In genomic region chr14:103164786-103165185, GRCh38 we compare ENCODE assay signal across 27 cellular contexts. TPM values are rescaled to one million over a fixed set of nuclear protein-coding genes. Genes with fewer than 3 reads are reported as not detected.
"Had no signal": no experiment of that assay in that cellular context is flagged by ENCODE, and none has a peak within 500 bp of the region (broad histone marks: within the 10 kb centered on the region; RNA-seq: fewer than 3 reads in every experiment).

No MANE protein-coding gene starts in this region.

- DNase-seq: colonic mucosa; dermis blood vessel endothelial cell; effector memory CD4-positive, alpha-beta T cell; glutamatergic neuron; heart right ventricle; hippocampal formation; mesenchymal stem cell; midbrain; naive thymus-derived CD4-positive, alpha-beta T cell; nephron progenitor cell; spleen; stimulated activated CD4-positive, alpha-beta T cell treated with anti-CD3 and anti-CD28 coated beads, Interleukin-4, amount 100 ng/mL, for 4 hours; stimulated activated naive CD8-positive, alpha-beta T cell treated with anti-CD3 and anti-CD28 coated beads, Interleukin-15, Interleukin-2, amounts not matched to agents 100 U/mL and 50 U/mL, for 24 hours; substantia nigra; testis; tibial artery had no signal

- H3K4me1 ChIP-seq: colonic mucosa, foreskin keratinocyte, gastroesophageal sphincter, prostate gland, right atrium auricular region, testis had no signal

- H3K4me3 Mint-ChIP-seq: central memory CD8-positive, alpha-beta T cell; naive thymus-derived CD4-positive, alpha-beta T cell; nephron progenitor cell; stimulated activated memory B cell treated with anti-CD40 and anti-IgM and Interleukin-4, amounts not matched to agents 10 μg/mL and 1 μg/mL and 100 μg/mL, for 72 hours; type B pancreatic cell had no signal

- H3K4me1 Mint-ChIP-seq: stimulated activated memory B cell treated with anti-CD40 and anti-IgM and Interleukin-4, amounts not matched to agents 10 μg/mL and 1 μg/mL and 100 μg/mL, for 72 hours had no signal

- H3K36me3 ChIP-seq: colonic mucosa, esophagus muscularis mucosa, gastroesophageal sphincter, heart right ventricle, prostate gland, right atrium auricular region, spleen, tibial artery had no signal

- H3K36me3 Mint-ChIP-seq: naive thymus-derived CD4-positive, alpha-beta T cell; type B pancreatic cell had no signal

- H3K27ac Mint-ChIP-seq: nephron progenitor cell; stimulated activated memory B cell treated with anti-CD40 and anti-IgM and Interleukin-4, amounts not matched to agents 10 μg/mL and 1 μg/mL and 100 μg/mL, for 72 hours; type B pancreatic cell had no signal

- H3K4me3 ChIP-seq: colonic mucosa, esophagus muscularis mucosa, gastroesophageal sphincter, heart right ventricle, lung, prostate gland, right atrium auricular region, spleen, testis, tibial artery had no signal

- H3K27ac ChIP-seq: colonic mucosa, esophagus muscularis mucosa, foreskin keratinocyte, gastroesophageal sphincter, heart right ventricle, prostate gland, right atrium auricular region, spleen, testis, tibial artery had no signal

- ATAC-seq: foreskin keratinocyte; gastroesophageal sphincter; left lobe of liver; naive thymus-derived CD4-positive, alpha-beta T cell; sciatic nerve; stimulated activated memory B cell treated with anti-CD40 and anti-IgM and Interleukin-4, amounts not matched to agents 10 μg/mL and 1 μg/mL and 100 μg/mL, for 72 hours; stimulated activated naive CD8-positive, alpha-beta T cell treated with anti-CD3 and anti-CD28 coated beads, Interleukin-15, Interleukin-2, amounts not matched to agents 100 U/mL and 50 U/mL, for 24 hours had no signal

- H3K9me3 Mint-ChIP-seq: central memory CD8-positive, alpha-beta T cell; stimulated activated memory B cell treated with anti-CD40 and anti-IgM and Interleukin-4, amounts not matched to agents 10 μg/mL and 1 μg/mL and 100 μg/mL, for 72 hours had no signal

- H3K9me3 ChIP-seq: colonic mucosa, prostate gland, testis had no signal

- H3K27me3 ChIP-seq: colonic mucosa, esophagus muscularis mucosa, right atrium auricular region, testis had no signal

RNA-seq across cellular contexts. Expression of gene TNFAIP2, which starts 41.5 kb away (rescaled TPM):
- polyA plus RNA-seq: naive thymus-derived CD4-positive, alpha-beta T cell had no signal
